ENCODE assay signal across 32 cellular contexts in genomic region chr14:44775248-44775647, GRCh38.
"Had no signal": no experiment of that assay in that cellular context is flagged by ENCODE, and none has a peak within 500 bp of the region (broad histone marks: within the 10 kb centered on the region; RNA-seq: fewer than 3 reads in every experiment).

No MANE protein-coding gene starts in this region.

- ATAC-seq: activated naive CD4-positive, alpha-beta T cell treated with anti-CD3 and anti-CD28 coated beads, Interleukin-2, amount 50 U/mL, for 72 hours; activated naive CD8-positive, alpha-beta T cell treated with anti-CD3 and anti-CD28 coated beads, Interleukin-2, amount 50 U/mL, for 24 hours; activated T-cell treated with anti-CD3 and anti-CD28 coated beads, Interleukin-2, amount 50 U/mL, for 4 hours; activated T-cell treated with anti-CD3 and anti-CD28 coated beads, Interleukin-2, amount 50 U/mL, for 72 hours; activated T-helper 17 cell treated with anti-CD3 and anti-CD28 coated beads, Interleukin-2, amount 50 U/mL, for 72 hours; body of pancreas had no signal

- H3K27ac ChIP-seq: adrenal gland, ascending aorta, body of pancreas, brain microvascular endothelial cell, breast epithelium, cardiac muscle cell had no signal

- DNase-seq: activated effector memory CD4-positive, alpha-beta T cell treated with anti-CD3 and anti-CD28 coated beads, Interleukin-2, amount 50 U/mL, for 16 hours; activated effector memory CD4-positive, alpha-beta T cell treated with Interleukin-2 at 50 U/mL for 16 hours; activated gamma-delta T cell; activated gamma-delta T cell treated with Interleukin-2 at 50 U/mL for 16 hours; activated naive CD4-positive, alpha-beta T cell; activated naive CD4-positive, alpha-beta T cell treated with anti-CD3 and anti-CD28 coated beads for 36 hours; activated naive CD4-positive, alpha-beta T cell treated with anti-CD3 and anti-CD28 coated beads, Interleukin-2, amount 10 ng/mL, durations not matched to agents 7 days and 5 days; activated naive CD4-positive, alpha-beta T cell treated with anti-CD3 and anti-CD28 coated beads, Interleukin-2, amount 50 U/mL, for 16 hours; activated naive CD4-positive, alpha-beta T cell treated with Interleukin-2 at 50 U/mL for 16 hours; activated naive CD8-positive, alpha-beta T cell treated with anti-CD3 and anti-CD28 coated beads for 36 hours; activated naive CD8-positive, alpha-beta T cell treated with anti-CD3 and anti-CD28 coated beads, Interleukin-2, amount 10 ng/mL, durations not matched to agents 7 days and 5 days; activated naive CD8-positive, alpha-beta T cell treated with anti-CD3 and anti-CD28 coated beads, Interleukin-2, amount 50 U/mL, for 24 hours; activated T-cell treated with anti-CD3 and anti-CD28 coated beads, Interleukin-2, amount 50 U/mL, for 1 hour; activated T-cell treated with anti-CD3 and anti-CD28 coated beads, Interleukin-2, amount 50 U/mL, for 24 hours; activated T-cell treated with anti-CD3 and anti-CD28 coated beads, Interleukin-2, amount 50 U/mL, for 4 hours; activated T-cell treated with anti-CD3 and anti-CD28 coated beads, Interleukin-2, amount 50 U/mL, for 48 hours; activated T-cell treated with anti-CD3 and anti-CD28 coated beads, Interleukin-2, amount 50 U/mL, for 72 hours; adrenal gland; amniotic stem cell; amygdala; anterior cingulate cortex; aorta; body of pancreas; brain microvascular endothelial cell; caudate nucleus; central memory CD4-positive, alpha-beta T cell; cerebellar nuclear complex had no signal

- H3K4me3 ChIP-seq: adrenal gland, ascending aorta, body of pancreas, breast epithelium, cardiac muscle cell had no signal

- H3K36me3 ChIP-seq: adrenal gland, ascending aorta, brain microvascular endothelial cell, breast epithelium, cardiac muscle cell had no signal

- H3K27me3 ChIP-seq: adrenal gland, ascending aorta, body of pancreas, brain microvascular endothelial cell, breast epithelium, cardiac muscle cell had no signal

- H3K9me3 ChIP-seq: adrenal gland, ascending aorta, body of pancreas, breast epithelium had no signal

- H3K4me1 ChIP-seq: adrenal gland, ascending aorta, breast epithelium had no signal
